In genomic region chr5:88877826-88878225, GRCh38 we compare ENCODE assay signal across 15 cellular contexts. TPM values are rescaled to one million over a fixed set of nuclear protein-coding genes. Genes with fewer than 3 reads are reported as not detected.
A peak's percentile ranks its signal among the peaks of the same experiment; 100 is the strongest.
DNase-seq lines count a peak whose midpoint lies in the region; FAIRE-seq and TF ChIP-seq lines count a peak whose summit lies in the region.
"Had no signal": no experiment of that assay in that cellular context is flagged by ENCODE, and none has a peak within 500 bp of the region (broad histone marks: within the 10 kb centered on the region; RNA-seq: fewer than 3 reads in every experiment).

No MANE protein-coding gene starts in this region.

- no peaks in the 10 kb centered on the region for H3K9me3 Mint-ChIP-seq in astrocyte (ENCODE audit: unreplicated experiment)
- H3K9me3 Mint-ChIP-seq: activated CD4-positive, alpha-beta memory T cell treated with anti-CD3 and anti-CD28 coated beads, Interleukin-2, amount 10 ng/mL, durations not matched to agents 7 days and 5 days had no signal

- no peaks in the 10 kb centered on the region for H3K27me3 ChIP-seq in astrocyte (ENCODE audit: insufficient read depth, low read length)
- H3K27me3 ChIP-seq in thyroid gland = no peaks in the 10 kb centered on the region

- no peaks in the 10 kb centered on the region for H3K36me3 Mint-ChIP-seq in astrocyte (ENCODE audit: low read depth, unreplicated experiment)

- peaks cover 39% of the 10 kb centered on the region for H3K79me2 ChIP-seq in astrocyte (ENCODE audit: insufficient read depth, low read length)
- H3K79me2 ChIP-seq: parathyroid adenoma had no signal

- H3K4me2 ChIP-seq in astrocyte (ENCODE audit: low read length) = no peak overlapping the region

- H3K4me1 Mint-ChIP-seq in astrocyte (ENCODE audit: low read depth, unreplicated experiment) = peaks cover 9% of the 10 kb centered on the region

- intact Hi-C loops in thyroid gland (cut with DNase I) = no loop called here

- no peak overlapping the region for H3K9ac ChIP-seq in astrocyte (ENCODE audit: low read length)
- H3K9ac ChIP-seq: GM23248, parathyroid adenoma had no signal

- no peak overlapping the region for H2AFZ ChIP-seq in astrocyte (ENCODE audit: low read depth, low read length)
- H2AFZ ChIP-seq: GM23248, parathyroid adenoma had no signal

- FAIRE-seq in astrocyte (lab: Jason Lieb, UNC) = peak; percentile 59

- no peak for TF ChIP-seq POLR2A in thyroid gland (IDR thresholded peaks at IDR 0.05)

- no peak overlapping the region for H3K27ac Mint-ChIP-seq in astrocyte (ENCODE audit: unreplicated experiment)
- H3K27ac Mint-ChIP-seq: activated CD4-positive, alpha-beta memory T cell treated with anti-CD3 and anti-CD28 coated beads, Interleukin-2, amount 10 ng/mL, durations not matched to agents 7 days and 5 days had no signal

- TF ChIP-seq CTCF in astrocyte (IDR thresholded peaks at IDR 0.05; ENCODE audit: insufficient read depth, low read depth, low read length) = no peak
- TF ChIP-seq CTCF in thyroid gland (IDR thresholded peaks at IDR 0.05) = no peak

- H3K9me3 ChIP-seq in astrocyte (ENCODE audit: insufficient read depth, low read depth, low read length) = no peaks in the 10 kb centered on the region
- H3K9me3 ChIP-seq in thyroid gland = no peaks in the 10 kb centered on the region

- H3K36me3 ChIP-seq in astrocyte (ENCODE audit: insufficient read depth, low read length) = no peaks in the 10 kb centered on the region
- H3K36me3 ChIP-seq in thyroid gland = no peaks in the 10 kb centered on the region

- 37 to 47% methylated on average over 2 of the region's 2 CpGs for WGBS in thyroid gland, 2 donors

- H3K27ac ChIP-seq in astrocyte (ENCODE audit: low read depth, low read length) (no peak overlapping the region), thyroid gland (peak overlapping the region; percentile 26 to 49 (median 46))
- H3K27ac ChIP-seq: GM23248, parathyroid adenoma had no signal

- DNase-seq in NCI-H446 treated with DMSO at 0.1 percent for 48 hours (lab: John Stamatoyannopoulos, UW) (peak; percentile 12), NCI-H446 (lab: John Stamatoyannopoulos, UW) (no peak), astrocyte (ENCODE audit: low read depth) (no peak), kidney tubule cell (ENCODE audit: low spot score) (peak; percentile 10), thyroid gland (no peak), cortex of kidney (lab: John Stamatoyannopoulos, UW) (no peak), NCI-H748 treated with DMSO at 0.1 percent for 48 hours (lab: John Stamatoyannopoulos, UW) (no peak), mucosa of gallbladder (ENCODE audit: low spot score) (no peak)
- DNase-seq: activated CD4-positive, alpha-beta memory T cell treated with anti-CD3 and anti-CD28 coated beads, Interleukin-2, amount 10 ng/mL, durations not matched to agents 7 days and 5 days; activated effector memory CD4-positive, alpha-beta T cell treated with anti-CD3 and anti-CD28 coated beads, Interleukin-2, amount 50 U/mL, for 16 hours; GM23248; NCI-H146; stimulated activated CD4-positive, alpha-beta T cell treated with anti-CD3 and anti-CD28 coated beads, Interleukin-4, amount 100 ng/mL, for 24 hours; T-helper 9 cell had no signal

- H3K4me1 ChIP-seq in astrocyte (ENCODE audit: insufficient read depth, low read length) (peaks cover 6% of the 10 kb centered on the region), thyroid gland (peaks cover 19 to 27% of the 10 kb centered on the region in 2 donors)
- H3K4me1 ChIP-seq: parathyroid adenoma had no signal

- no peaks in the 10 kb centered on the region for H4K20me1 ChIP-seq in astrocyte (ENCODE audit: insufficient read depth, low read length)

- H3K27me3 Mint-ChIP-seq in astrocyte (ENCODE audit: low read depth, unreplicated experiment) = no peaks in the 10 kb centered on the region

- H3K4me3 Mint-ChIP-seq in astrocyte (ENCODE audit: unreplicated experiment) = no peak overlapping the region
- H3K4me3 Mint-ChIP-seq: activated CD4-positive, alpha-beta memory T cell treated with anti-CD3 and anti-CD28 coated beads, Interleukin-2, amount 10 ng/mL, durations not matched to agents 7 days and 5 days had no signal

- no peak overlapping the region for H3K4me3 ChIP-seq in astrocyte (ENCODE audit: insufficient read depth, low read depth, low read length)
- no peak overlapping the region for H3K4me3 ChIP-seq in thyroid gland (replicated peaks in 1 of 3)
- H3K4me3 ChIP-seq: GM23248 had no signal

RNA-seq across cellular contexts. Expression of gene MEF2C, which starts 5.2 kb away (rescaled TPM):
- total RNA-seq in astrocyte (20.5 and 21.8 TPM in 2 replicates), thyroid gland (10 to 100 TPM; 51.0 to 78.6 (median 65.7) TPM), mucosa of gallbladder (56.9 TPM)

Comparison
In these comparisons a context has a peak if more than half of its experiments do, and no peak if none do; other contexts are left out.
1. DNase-seq: peak in NCI-H446 treated with DMSO at 0.1 percent for 48 hours (single experiment) and kidney tubule cell (single experiment); none in NCI-H446 (0 of 2), astrocyte (single experiment), thyroid gland (0 of 2), cortex of kidney (single experiment), NCI-H748 treated with DMSO at 0.1 percent for 48 hours (single experiment) and mucosa of gallbladder (single experiment).